Comparison of ENCODE assay signal across 39 cellular contexts in genomic region chr3:14897266-14897665, GRCh38.
"Had no signal": no experiment of that assay in that cellular context is flagged by ENCODE, and none has a peak within 500 bp of the region (broad histone marks: within the 10 kb centered on the region; RNA-seq: fewer than 3 reads in every experiment).

No MANE protein-coding gene starts in this region.

- DNase-seq: activated effector memory CD4-positive, alpha-beta T cell treated with anti-CD3 and anti-CD28 coated beads, Interleukin-2, amount 50 U/mL, for 16 hours; activated effector memory CD4-positive, alpha-beta T cell treated with Interleukin-2 at 50 U/mL for 16 hours; activated gamma-delta T cell; activated gamma-delta T cell treated with Interleukin-2 at 50 U/mL for 16 hours; activated naive CD4-positive, alpha-beta T cell treated with anti-CD3 and anti-CD28 coated beads for 36 hours; activated naive CD4-positive, alpha-beta T cell treated with anti-CD3 and anti-CD28 coated beads, Interleukin-2, amount 10 ng/mL, durations not matched to agents 7 days and 5 days; activated naive CD4-positive, alpha-beta T cell treated with anti-CD3 and anti-CD28 coated beads, Interleukin-2, amount 50 U/mL, for 16 hours; activated naive CD4-positive, alpha-beta T cell treated with Interleukin-2 at 50 U/mL for 16 hours; activated naive CD8-positive, alpha-beta T cell treated with anti-CD3 and anti-CD28 coated beads for 36 hours; activated naive CD8-positive, alpha-beta T cell treated with anti-CD3 and anti-CD28 coated beads, Interleukin-2, amount 10 ng/mL, durations not matched to agents 7 days and 5 days; activated naive CD8-positive, alpha-beta T cell treated with anti-CD3 and anti-CD28 coated beads, Interleukin-2, amount 50 U/mL, for 24 hours; activated T-cell treated with anti-CD3 and anti-CD28 coated beads for 4 hours; activated T-cell treated with anti-CD3 and anti-CD28 coated beads, Interleukin-2, amount 50 U/mL, for 1 hour; activated T-cell treated with anti-CD3 and anti-CD28 coated beads, Interleukin-2, amount 50 U/mL, for 24 hours; activated T-cell treated with anti-CD3 and anti-CD28 coated beads, Interleukin-2, amount 50 U/mL, for 4 hours; activated T-cell treated with anti-CD3 and anti-CD28 coated beads, Interleukin-2, amount 50 U/mL, for 48 hours; activated T-cell treated with anti-CD3 and anti-CD28 coated beads, Interleukin-2, amount 50 U/mL, for 72 hours; adrenal gland; amniotic stem cell; amygdala; anterior cingulate cortex; aorta; body of pancreas; brain microvascular endothelial cell; caudate nucleus; central memory CD4-positive, alpha-beta T cell; cerebellar nuclear complex had no signal

- H3K27me3 ChIP-seq: adrenal gland, ascending aorta, body of pancreas, brain microvascular endothelial cell, breast epithelium, cardiac muscle cell had no signal

- H3K4me1 ChIP-seq: adrenal gland, ascending aorta, body of pancreas, breast epithelium had no signal

- H3K4me3 Mint-ChIP-seq: activated naive CD4-positive, alpha-beta T cell treated with anti-CD3 and anti-CD28 coated beads for 36 hours; activated naive CD4-positive, alpha-beta T cell treated with anti-CD3 and anti-CD28 coated beads, Interleukin-2, amount 10 ng/mL, durations not matched to agents 7 days and 5 days; activated naive CD4-positive, alpha-beta T cell treated with anti-CD3 and anti-CD28 coated beads, Interleukin-2, amount 50 U/mL, for 24 hours; activated naive CD8-positive, alpha-beta T cell; activated naive CD8-positive, alpha-beta T cell treated with anti-CD3 and anti-CD28 coated beads for 36 hours; activated naive CD8-positive, alpha-beta T cell treated with anti-CD3 and anti-CD28 coated beads, Interleukin-2, amount 10 ng/mL, durations not matched to agents 7 days and 5 days; activated naive CD8-positive, alpha-beta T cell treated with anti-CD3 and anti-CD28 coated beads, Interleukin-2, amount 50 U/mL, for 24 hours; activated T-cell treated with anti-CD3 and anti-CD28 coated beads, Interleukin-2, amount 50 U/mL, for 24 hours; activated T-cell treated with anti-CD3 and anti-CD28 coated beads, Interleukin-2, amount 50 U/mL, for 4 hours; activated T-cell treated with anti-CD3 and anti-CD28 coated beads, Interleukin-2, amount 50 U/mL, for 72 hours; activated T-helper 1 cell treated with anti-CD3 and anti-CD28 coated beads, Interleukin-12 subunit alpha, Interleukin-12 subunit beta, Interleukin-2, Interleukin-4 antibody, amounts not matched to agents 30 ng/mL and 10 ng/mL and 1 ng/mL, durations not matched to agents 14 hours and 24 hours and 36 hours; activated T-helper 17 cell treated with anti-CD3 and anti-CD28 coated beads, Interleukin-2, amount 50 U/mL, for 72 hours; brain; central memory CD8-positive, alpha-beta T cell had no signal

- ATAC-seq: activated naive CD4-positive, alpha-beta T cell treated with anti-CD3 and anti-CD28 coated beads, Interleukin-2, amount 50 U/mL, for 72 hours; activated naive CD8-positive, alpha-beta T cell treated with anti-CD3 and anti-CD28 coated beads, Interleukin-2, amount 50 U/mL, for 24 hours; activated T-cell treated with anti-CD3 and anti-CD28 coated beads, Interleukin-2, amount 50 U/mL, for 4 hours; activated T-cell treated with anti-CD3 and anti-CD28 coated beads, Interleukin-2, amount 50 U/mL, for 72 hours; activated T-helper 17 cell treated with anti-CD3 and anti-CD28 coated beads, Interleukin-2, amount 50 U/mL, for 72 hours; body of pancreas had no signal

- FAIRE-seq: astrocyte had no signal

- H3K27ac Mint-ChIP-seq: activated naive CD4-positive, alpha-beta T cell treated with anti-CD3 and anti-CD28 coated beads for 36 hours; activated naive CD4-positive, alpha-beta T cell treated with anti-CD3 and anti-CD28 coated beads, Interleukin-2, amount 10 ng/mL, durations not matched to agents 7 days and 5 days; activated naive CD4-positive, alpha-beta T cell treated with anti-CD3 and anti-CD28 coated beads, Interleukin-2, amount 50 U/mL, for 24 hours; activated naive CD8-positive, alpha-beta T cell; activated naive CD8-positive, alpha-beta T cell treated with anti-CD3 and anti-CD28 coated beads for 36 hours; activated naive CD8-positive, alpha-beta T cell treated with anti-CD3 and anti-CD28 coated beads, Interleukin-2, amount 10 ng/mL, durations not matched to agents 7 days and 5 days; activated naive CD8-positive, alpha-beta T cell treated with anti-CD3 and anti-CD28 coated beads, Interleukin-2, amount 50 U/mL, for 24 hours; activated T-cell treated with anti-CD3 and anti-CD28 coated beads, Interleukin-2, amount 50 U/mL, for 24 hours; activated T-cell treated with anti-CD3 and anti-CD28 coated beads, Interleukin-2, amount 50 U/mL, for 72 hours; activated T-helper 1 cell treated with anti-CD3 and anti-CD28 coated beads, Interleukin-12 subunit alpha, Interleukin-12 subunit beta, Interleukin-2, Interleukin-4 antibody, amounts not matched to agents 30 ng/mL and 10 ng/mL and 1 ng/mL, durations not matched to agents 14 hours and 24 hours and 36 hours; activated T-helper 17 cell treated with anti-CD3 and anti-CD28 coated beads, Interleukin-2, amount 50 U/mL, for 72 hours; activated T-helper 2 cell treated with anti-CD3 and anti-CD28 coated beads, Interferon-gamma antibody, Interleukin-2, Interleukin-4, amounts not matched to agents 10 μg/mL and 5 μg/mL and 100 μg/mL, durations not matched to agents 14 hours and 24 hours and 36 hours; brain had no signal

- H3K9me3 Mint-ChIP-seq: activated naive CD4-positive, alpha-beta T cell treated with anti-CD3 and anti-CD28 coated beads for 36 hours; activated naive CD4-positive, alpha-beta T cell treated with anti-CD3 and anti-CD28 coated beads, Interleukin-2, amount 10 ng/mL, durations not matched to agents 7 days and 5 days; activated naive CD4-positive, alpha-beta T cell treated with anti-CD3 and anti-CD28 coated beads, Interleukin-2, amount 50 U/mL, for 24 hours; activated naive CD8-positive, alpha-beta T cell treated with anti-CD3 and anti-CD28 coated beads for 36 hours; activated naive CD8-positive, alpha-beta T cell treated with anti-CD3 and anti-CD28 coated beads, Interleukin-2, amount 50 U/mL, for 24 hours; activated T-cell treated with anti-CD3 and anti-CD28 coated beads, Interleukin-2, amount 50 U/mL, for 24 hours; activated T-cell treated with anti-CD3 and anti-CD28 coated beads, Interleukin-2, amount 50 U/mL, for 4 hours; activated T-cell treated with anti-CD3 and anti-CD28 coated beads, Interleukin-2, amount 50 U/mL, for 72 hours; activated T-helper 1 cell treated with anti-CD3 and anti-CD28 coated beads, Interleukin-12 subunit alpha, Interleukin-12 subunit beta, Interleukin-2, Interleukin-4 antibody, amounts not matched to agents 30 ng/mL and 10 ng/mL and 1 ng/mL, durations not matched to agents 14 hours and 24 hours and 36 hours; activated T-helper 17 cell treated with anti-CD3 and anti-CD28 coated beads, Interleukin-2, amount 50 U/mL, for 72 hours; activated T-helper 2 cell treated with anti-CD3 and anti-CD28 coated beads, Interferon-gamma antibody, Interleukin-2, Interleukin-4, amounts not matched to agents 10 μg/mL and 5 μg/mL and 100 μg/mL, durations not matched to agents 14 hours and 24 hours and 36 hours; brain; central memory CD8-positive, alpha-beta T cell had no signal

- H3K4me1 Mint-ChIP-seq: activated naive CD8-positive, alpha-beta T cell treated with anti-CD3 and anti-CD28 coated beads for 36 hours; activated naive CD8-positive, alpha-beta T cell treated with anti-CD3 and anti-CD28 coated beads, Interleukin-2, amount 50 U/mL, for 24 hours; activated T-helper 17 cell treated with anti-CD3 and anti-CD28 coated beads, Interleukin-2, amount 50 U/mL, for 72 hours; brain; central memory CD8-positive, alpha-beta T cell had no signal

- H3K27ac ChIP-seq: adrenal gland, ascending aorta, body of pancreas, brain microvascular endothelial cell, breast epithelium, cardiac muscle cell had no signal

- H3K4me3 ChIP-seq: adrenal gland, ascending aorta, body of pancreas, breast epithelium, cardiac muscle cell had no signal

- H3K36me3 Mint-ChIP-seq: activated naive CD4-positive, alpha-beta T cell treated with anti-CD3 and anti-CD28 coated beads, Interleukin-2, amount 50 U/mL, for 24 hours; activated naive CD4-positive, alpha-beta T cell treated with anti-CD3 and anti-CD28 coated beads, Interleukin-2, amount 50 U/mL, for 72 hours; activated naive CD8-positive, alpha-beta T cell; activated naive CD8-positive, alpha-beta T cell treated with anti-CD3 and anti-CD28 coated beads for 36 hours; activated naive CD8-positive, alpha-beta T cell treated with anti-CD3 and anti-CD28 coated beads, Interleukin-2, amount 10 ng/mL, durations not matched to agents 7 days and 5 days; brain had no signal

- H3K27me3 Mint-ChIP-seq: activated naive CD4-positive, alpha-beta T cell treated with anti-CD3 and anti-CD28 coated beads, Interleukin-2, amount 50 U/mL, for 24 hours; activated naive CD8-positive, alpha-beta T cell treated with anti-CD3 and anti-CD28 coated beads for 36 hours had no signal

- H3K36me3 ChIP-seq: brain microvascular endothelial cell, breast epithelium, cardiac muscle cell had no signal

- H3K9me3 ChIP-seq: adrenal gland, ascending aorta, body of pancreas, breast epithelium had no signal
